In genomic region chr19:46192990-46193650, GRCh38 we compare ENCODE assay signal across 8 cellular contexts. TPM values are rescaled to one million over a fixed set of nuclear protein-coding genes. Genes with fewer than 3 reads are reported as not detected.
DNase-seq lines count a peak whose midpoint lies in the region; ATAC-seq and TF ChIP-seq lines count a peak whose summit lies in the region.

No MANE protein-coding gene starts in this region.

- intact Hi-C loops in adrenal gland (cut with DNase I) = no loop called here
- intact Hi-C loops in right lobe of liver (cut with DNase I) = no loop called here
- intact Hi-C loops in sciatic nerve (cut with DNase I) = no loop called here

- TF ChIP-seq CTCF in adrenal gland (IDR thresholded peaks at IDR 0.05) = no peak
- TF ChIP-seq CTCF in right lobe of liver (IDR thresholded peaks at IDR 0.05) = no peak

- H3K4me1 ChIP-seq in adrenal gland (replicated peaks in 1 of 2) (peaks cover 9 to 14% of the 10 kb centered on the region in 2 donors), right lobe of liver (peaks cover 0 to 38% (median 15%) of the 10 kb centered on the region in 4 donors)

- DNase-seq in Caki2 (ENCODE audit: low read depth) (peak; percentile 82), KBM-7 (peak; percentile 39), adrenal gland (peak; percentile 74 to 96 (median 91)), right lobe of liver (peak; percentile 78 to 81 (median 79)), ureter (ENCODE audit: low spot score) (no peak), activated gamma-delta T cell (lab: John Stamatoyannopoulos, UW) (no peak), midbrain (lab: John Stamatoyannopoulos, UW) (no peak), sciatic nerve (ENCODE audit: low spot score) (no peak)

- H3K4me3 ChIP-seq in adrenal gland (no peak overlapping the region), right lobe of liver (no peak overlapping the region)

- no peaks in the 10 kb centered on the region for H3K36me3 ChIP-seq in adrenal gland (replicated peaks in 1 of 2)
- no peaks in the 10 kb centered on the region for H3K36me3 ChIP-seq in right lobe of liver

- TF ChIP-seq POLR2A in adrenal gland (IDR thresholded peaks at IDR 0.05) (peak in 1 of 2 donors; percentile 68), right lobe of liver (IDR thresholded peaks at IDR 0.05) (peak; percentile 54)

- ATAC-seq in right lobe of liver = peak; percentile 74 to 83 (median 78)
- no peak for ATAC-seq in sciatic nerve

- peaks cover 4% of the 10 kb centered on the region for H3K27me3 ChIP-seq in adrenal gland
- H3K27me3 ChIP-seq in right lobe of liver = no peaks in the 10 kb centered on the region

- in situ Hi-C loops in Caki2 (cut with HindIII; ENCODE audit: low pct_unique_long_range_greater_than_20kb, low sequenced_read_pairs) (no loop called here), KBM-7 (cut with MboI; ENCODE audit: low pct_unique_long_range_greater_than_20kb, low sequenced_read_pairs) (no loop called here)

- H3K27ac ChIP-seq in adrenal gland = peak overlapping the region in 4 of 5 donors; percentile 43 to 69 (median 65)
- H3K27ac ChIP-seq in right lobe of liver = peak overlapping the region; percentile 89 to 97 (median 94)

- H3K9me3 ChIP-seq in adrenal gland (replicated peaks in 1 of 3) = no peaks in the 10 kb centered on the region
- no peaks in the 10 kb centered on the region for H3K9me3 ChIP-seq in right lobe of liver

- WGBS in adrenal gland, 4 donors = 12 to 19% (median 16%) methylated on average over 11 of the region's 11 CpGs
- 15% methylated on average over 11 of the region's 11 CpGs for WGBS in right lobe of liver (ENCODE audit: insufficient coverage, low coverage, low lambda C conversion rate, missing lambda C conversion rate)

RNA-seq across cellular contexts. Expression of gene IGFL1, which starts 36.4 kb away (rescaled TPM):
- not detected in 2 replicates for total RNA-seq in Caki2 (2014; rRNA removed; shearing (Covaris generic); ENCODE audit: low replicate concordance)
- total RNA-seq in adrenal gland (not detected), right lobe of liver (not detected), ureter (1.9 TPM), sciatic nerve (not detected)
- not detected for polyA plus RNA-seq in adrenal gland

RNA-seq across cellular contexts. Expression of gene IGFL2, which starts 45.1 kb away (rescaled TPM):
- not detected in 2 replicates for total RNA-seq in Caki2 (2014; rRNA removed; shearing (Covaris generic); ENCODE audit: low replicate concordance)
- total RNA-seq in adrenal gland = not detected
- not detected for polyA plus RNA-seq in adrenal gland
- not detected for total RNA-seq in right lobe of liver
- total RNA-seq in ureter = not detected
- 0.85 TPM for total RNA-seq in sciatic nerve

Comparison
In these comparisons a context has a peak if more than half of its experiments do, and no peak if none do; other contexts are left out.
1. DNase-seq: peak in Caki2 (single experiment), KBM-7 (single experiment), adrenal gland (7 of 7) and right lobe of liver (3 of 3); none in ureter (single experiment), activated gamma-delta T cell (single experiment), midbrain (single experiment) and sciatic nerve (single experiment).